Comparison of ENCODE assay signal across 8 cellular contexts in genomic region chr12:50088577-50089335, GRCh38. TPM values are rescaled to one million over a fixed set of nuclear protein-coding genes. Genes with fewer than 3 reads are reported as not detected.
DNase-seq lines count a peak whose midpoint lies in the region; ATAC-seq lines count a peak whose summit lies in the region.

No MANE protein-coding gene starts in this region.

- no peaks in the 10 kb centered on the region for H3K27me3 Mint-ChIP-seq in activated naive CD8-positive, alpha-beta T cell treated with anti-CD3 and anti-CD28 coated beads, Interleukin-2, amount 10 ng/mL, durations not matched to agents 7 days and 5 days

- in situ Hi-C loops in G401 (cut with HindIII; ENCODE audit: low sequenced_read_pairs), result no loop called here

- H3K9me3 Mint-ChIP-seq in activated naive CD8-positive, alpha-beta T cell treated with anti-CD3 and anti-CD28 coated beads, Interleukin-2, amount 10 ng/mL, durations not matched to agents 7 days and 5 days, result no peaks in the 10 kb centered on the region

- H3K27ac Mint-ChIP-seq in activated naive CD8-positive, alpha-beta T cell treated with anti-CD3 and anti-CD28 coated beads, Interleukin-2, amount 10 ng/mL, durations not matched to agents 7 days and 5 days, result no peak overlapping the region

- peak; percentile 22 for ATAC-seq in activated naive CD8-positive, alpha-beta T cell treated with anti-CD3 and anti-CD28 coated beads, Interleukin-2, amount 10 ng/mL, durations not matched to agents 7 days and 5 days (ENCODE audit: low read depth)
- no peak for ATAC-seq in GM18502 (IDR thresholded peaks at IDR 0.05; ENCODE audit: poor library complexity, unreplicated experiment)
- ATAC-seq in HG03457 (IDR thresholded peaks at IDR 0.05; ENCODE audit: unreplicated experiment), result no peak

- POLR2A ChIA-PET in activated naive CD8-positive, alpha-beta T cell treated with anti-CD3 and anti-CD28 coated beads, Interleukin-2, amount 10 ng/mL, durations not matched to agents 7 days and 5 days (lab: Charles Lee), result no interaction called here

- peak; percentile 87 for DNase-seq in G401 (ENCODE audit: low spot score)
- DNase-seq in KG1 (lab: John Stamatoyannopoulos, UW), result peak; percentile 39
- peak; percentile 80 for DNase-seq in RPMI8226
- no peak for DNase-seq in activated naive CD8-positive, alpha-beta T cell treated with anti-CD3 and anti-CD28 coated beads, Interleukin-2, amount 10 ng/mL, durations not matched to agents 7 days and 5 days
- DNase-seq in hepatic stellate cell (ENCODE audit: low spot score), result peak; percentile 46
- peak; percentile 56 to 64 for DNase-seq in stimulated activated CD4-positive, alpha-beta T cell treated with anti-CD3 and anti-CD28 coated beads, Interleukin-2, amount 100 ng/mL, for 24 hours

- H3K36me3 Mint-ChIP-seq in activated naive CD8-positive, alpha-beta T cell treated with anti-CD3 and anti-CD28 coated beads, Interleukin-2, amount 10 ng/mL, durations not matched to agents 7 days and 5 days, result peaks cover 13% of the 10 kb centered on the region

- H3K4me1 Mint-ChIP-seq in activated naive CD8-positive, alpha-beta T cell treated with anti-CD3 and anti-CD28 coated beads, Interleukin-2, amount 10 ng/mL, durations not matched to agents 7 days and 5 days, result peaks cover 20% of the 10 kb centered on the region

- no peak overlapping the region for H3K4me3 Mint-ChIP-seq in activated naive CD8-positive, alpha-beta T cell treated with anti-CD3 and anti-CD28 coated beads, Interleukin-2, amount 10 ng/mL, durations not matched to agents 7 days and 5 days

RNA-seq across cellular contexts. Expression of gene SMARCD1, which starts 3.6 kb away (rescaled TPM):
- total RNA-seq in G401 (2014; rRNA removed; shearing (Covaris generic)), result 39.1 and 68.1 TPM in 2 replicates
- 10 to 100 TPM; 57.2 to 68.1 TPM for total RNA-seq in activated naive CD8-positive, alpha-beta T cell treated with anti-CD3 and anti-CD28 coated beads, Interleukin-2, amount 10 ng/mL, durations not matched to agents 7 days and 5 days

RNA-seq across cellular contexts. Expression of gene GPD1, which starts 15.1 kb away (rescaled TPM):
- total RNA-seq in G401 (2014; rRNA removed; shearing (Covaris generic)), result not detected in 2 replicates
- under 1 TPM; 0.33 to 0.91 TPM for total RNA-seq in activated naive CD8-positive, alpha-beta T cell treated with anti-CD3 and anti-CD28 coated beads, Interleukin-2, amount 10 ng/mL, durations not matched to agents 7 days and 5 days

RNA-seq across cellular contexts. Expression of gene COX14, which starts 23.3 kb away (rescaled TPM):
- total RNA-seq in G401 (2014; rRNA removed; shearing (Covaris generic)), result 59.1 and 93.0 TPM in 2 replicates
- total RNA-seq in activated naive CD8-positive, alpha-beta T cell treated with anti-CD3 and anti-CD28 coated beads, Interleukin-2, amount 10 ng/mL, durations not matched to agents 7 days and 5 days, result 10 to 100 TPM; 47.5 to 54.2 TPM

RNA-seq across cellular contexts. Expression of gene ASIC1, which starts 31.4 kb away (rescaled TPM):
- total RNA-seq in G401 (2014; rRNA removed; shearing (Covaris generic)), result 9.2 and 13.1 TPM in 2 replicates
- 10 to 100 TPM; 31.3 to 33.3 TPM for total RNA-seq in activated naive CD8-positive, alpha-beta T cell treated with anti-CD3 and anti-CD28 coated beads, Interleukin-2, amount 10 ng/mL, durations not matched to agents 7 days and 5 days
